Comparison of ENCODE assay signal across 20 cellular contexts in genomic region chr20:24653306-24653705, GRCh38.
DNase-seq lines count a peak whose midpoint lies in the region; ATAC-seq, FAIRE-seq and TF ChIP-seq lines count a peak whose summit lies in the region.
"Had no signal": no experiment of that assay in that cellular context is flagged by ENCODE, and none has a peak within 500 bp of the region (broad histone marks: within the 10 kb centered on the region; RNA-seq: fewer than 3 reads in every experiment).

No MANE protein-coding gene starts in this region.

- no peaks in the 10 kb centered on the region for H3K36me3 ChIP-seq in SK-N-SH (replicated peaks in 1 of 2; ENCODE audit: control insufficient read depth in 1 of 2, insufficient read depth in 2 of 2, low read length in 1 of 2)
- no peaks in the 10 kb centered on the region for H3K36me3 ChIP-seq in PC-9 (ENCODE audit: low read depth)
- H3K36me3 ChIP-seq in small intestine (ENCODE audit: control insufficient read depth in 2 of 2, insufficient read depth in 2 of 2, low read length in 2 of 2) = no peaks in the 10 kb centered on the region
- H3K36me3 ChIP-seq: esophagus squamous epithelium, tibial artery had no signal

- no peaks in the 10 kb centered on the region for H3K9me3 Mint-ChIP-seq in activated naive CD4-positive, alpha-beta T cell treated with anti-CD3 and anti-CD28 coated beads, Interleukin-2, amount 10 ng/mL, durations not matched to agents 7 days and 5 days
- H3K9me3 Mint-ChIP-seq: activated T-helper 1 cell treated with anti-CD3 and anti-CD28 coated beads, Interleukin-12 subunit alpha, Interleukin-12 subunit beta, Interleukin-2, Interleukin-4 antibody, amounts not matched to agents 30 ng/mL and 10 ng/mL and 1 ng/mL, durations not matched to agents 14 hours and 24 hours and 36 hours; immature natural killer cell; nephron progenitor cell; T-helper 1 cell treated with Interleukin-12 subunit alpha and Interleukin-12 subunit beta and Interleukin-4 antibody, amounts not matched to agents 30 μg/mL and 1 μg/mL, for 36 hours had no signal

- no peak for ATAC-seq in SK-N-SH treated with all-trans-retinoic acid at 6 μM for 48 hours
- ATAC-seq: WTC11 had no signal

- peaks cover 4% of the 10 kb centered on the region for H3K27me3 Mint-ChIP-seq in activated naive CD4-positive, alpha-beta T cell treated with anti-CD3 and anti-CD28 coated beads, Interleukin-2, amount 10 ng/mL, durations not matched to agents 7 days and 5 days

- H3K27ac Mint-ChIP-seq in activated naive CD4-positive, alpha-beta T cell treated with anti-CD3 and anti-CD28 coated beads, Interleukin-2, amount 10 ng/mL, durations not matched to agents 7 days and 5 days = no peak overlapping the region
- H3K27ac Mint-ChIP-seq: activated T-helper 1 cell treated with anti-CD3 and anti-CD28 coated beads, Interleukin-12 subunit alpha, Interleukin-12 subunit beta, Interleukin-2, Interleukin-4 antibody, amounts not matched to agents 30 ng/mL and 10 ng/mL and 1 ng/mL, durations not matched to agents 14 hours and 24 hours and 36 hours; immature natural killer cell; nephron progenitor cell; T-helper 1 cell treated with Interleukin-12 subunit alpha and Interleukin-12 subunit beta and Interleukin-4 antibody, amounts not matched to agents 30 μg/mL and 1 μg/mL, for 36 hours; WTC11 had no signal

- H3K27me3 ChIP-seq in SK-N-SH (ENCODE audit: insufficient read depth) = no peaks in the 10 kb centered on the region
- H3K27me3 ChIP-seq in PC-9 (ENCODE audit: insufficient read depth, low read depth) = no peaks in the 10 kb centered on the region
- H3K27me3 ChIP-seq in small intestine (ENCODE audit: control insufficient read depth in 2 of 2, insufficient read depth in 2 of 2, low read length in 2 of 2) = no peaks in the 10 kb centered on the region
- H3K27me3 ChIP-seq: tibial artery had no signal

- H3K9me2 ChIP-seq in SK-N-SH (no peaks in the 10 kb centered on the region), PC-9 (ENCODE audit: insufficient read depth) (no peaks in the 10 kb centered on the region)

- intact Hi-C loops in PC-9 (cut with micrococcal nuclease; ENCODE audit: unreplicated experiment) = loop anchor here (10.0 kb wide), 1 partner anchor 559 kb away; no protein-coding TSS in a partner anchor

- DNase-seq in SK-N-SH = no peak
- DNase-seq in PC-9 = peak in 1 of 2 experiments; percentile 57
- DNase-seq in glomerular visceral epithelial cell (ENCODE audit: extremely low spot score) = peak; percentile 64
- DNase-seq in small intestine = peak; percentile 11
- no peak for DNase-seq in NCI-H2107 (lab: John Stamatoyannopoulos, UW)
- DNase-seq in activated CD4-positive, CD25-positive, alpha-beta regulatory T cell (lab: John Stamatoyannopoulos, UW) = no peak
- DNase-seq in activated naive CD4-positive, alpha-beta T cell treated with anti-CD3 and anti-CD28 coated beads, Interleukin-2, amount 10 ng/mL, durations not matched to agents 7 days and 5 days = no peak
- DNase-seq: 8988T; effector CD8-positive, alpha-beta T cell; esophagus squamous epithelium; immature natural killer cell; NCI-H1930; nephron progenitor cell; Right ventricle myocardium superior; stimulated activated naive CD4-positive, alpha-beta T cell had no signal

- TF ChIP-seq RAD21 in SK-N-SH (IDR thresholded peaks at IDR 0.05; ENCODE audit: low read length) = no peak

- no peak overlapping the region for H3K9ac ChIP-seq in SK-N-SH

- H3K4me3 ChIP-seq in SK-N-SH (ENCODE audit: low read depth in 2 of 2, low read length in 1 of 2) = no peak overlapping the region
- no peak overlapping the region for H3K4me3 ChIP-seq in PC-9
- no peak overlapping the region for H3K4me3 ChIP-seq in small intestine (ENCODE audit: low read depth in 1 of 2, low read length in 2 of 2)
- H3K4me3 ChIP-seq: esophagus squamous epithelium, tibial artery had no signal

- FAIRE-seq in small intestine (lab: Jason Lieb, UNC) = no peak

- no peak for TF ChIP-seq EP300 in SK-N-SH (IDR thresholded peaks at IDR 0.05; ENCODE audit: borderline replicate concordance in 1 of 2, low read depth in 1 of 2, low read length in 1 of 2)

- TF ChIP-seq CTCF in SK-N-SH (IDR thresholded peaks at IDR 0.05) = no peak
- TF ChIP-seq CTCF in PC-9 (conservative IDR thresholded peaks at IDR 0.05) = no peak

- BruUV-seq in PC-9 (replicated peaks; lab: Mats Ljungman, UMichigan) = no TSS peak

- no peaks in the 10 kb centered on the region for H3K79me2 ChIP-seq in SK-N-SH (ENCODE audit: insufficient read depth)
- H3K79me2 ChIP-seq in PC-9 (ENCODE audit: low read depth) = no peaks in the 10 kb centered on the region

- H3K27ac ChIP-seq in SK-N-SH (ENCODE audit: low read depth in 2 of 2, low read length in 1 of 2) = no peak overlapping the region
- no peak overlapping the region for H3K27ac ChIP-seq in PC-9
- H3K27ac ChIP-seq in small intestine (ENCODE audit: low read depth in 1 of 2, low read length in 1 of 2) = no peak overlapping the region
- H3K27ac ChIP-seq: esophagus squamous epithelium, tibial artery had no signal

- no peak overlapping the region for H3K4me3 Mint-ChIP-seq in activated naive CD4-positive, alpha-beta T cell treated with anti-CD3 and anti-CD28 coated beads, Interleukin-2, amount 10 ng/mL, durations not matched to agents 7 days and 5 days
- H3K4me3 Mint-ChIP-seq: activated T-helper 1 cell treated with anti-CD3 and anti-CD28 coated beads, Interleukin-12 subunit alpha, Interleukin-12 subunit beta, Interleukin-2, Interleukin-4 antibody, amounts not matched to agents 30 ng/mL and 10 ng/mL and 1 ng/mL, durations not matched to agents 14 hours and 24 hours and 36 hours; immature natural killer cell; nephron progenitor cell; T-helper 1 cell treated with Interleukin-12 subunit alpha and Interleukin-12 subunit beta and Interleukin-4 antibody, amounts not matched to agents 30 μg/mL and 1 μg/mL, for 36 hours; WTC11 had no signal

- no peaks in the 10 kb centered on the region for H3K36me3 Mint-ChIP-seq in activated naive CD4-positive, alpha-beta T cell treated with anti-CD3 and anti-CD28 coated beads, Interleukin-2, amount 10 ng/mL, durations not matched to agents 7 days and 5 days
- H3K36me3 Mint-ChIP-seq: immature natural killer cell, WTC11 had no signal

- no peaks in the 10 kb centered on the region for H3K4me1 Mint-ChIP-seq in activated naive CD4-positive, alpha-beta T cell treated with anti-CD3 and anti-CD28 coated beads, Interleukin-2, amount 10 ng/mL, durations not matched to agents 7 days and 5 days
- H3K4me1 Mint-ChIP-seq: immature natural killer cell had no signal

- H3F3A ChIP-seq in SK-N-SH (replicated peaks; ENCODE audit: insufficient read depth) (no peaks in the 10 kb centered on the region), PC-9 (ENCODE audit: insufficient read depth, low read depth) (peaks cover 24% of the 10 kb centered on the region; the same call in 1 of the 2 replicates)

- POLR2A ChIA-PET in SK-N-SH (lab: Yijun Ruan, JAX) = no interaction called here
- POLR2A ChIA-PET in PC-9 (lab: Charles Lee; ENCODE audit: unreplicated experiment) = no interaction called here

- CTCF ChIA-PET in SK-N-SH (lab: Yijun Ruan, JAX) (no interaction called here), PC-9 (lab: Charles Lee) (no interaction called here)
- CTCF ChIA-PET in activated naive CD4-positive, alpha-beta T cell treated with anti-CD3 and anti-CD28 coated beads, Interleukin-2, amount 10 ng/mL, durations not matched to agents 7 days and 5 days (lab: Charles Lee) = no interaction called here

- no peaks in the 10 kb centered on the region for H3K9me3 ChIP-seq in SK-N-SH
- no peaks in the 10 kb centered on the region for H3K9me3 ChIP-seq in PC-9 (ENCODE audit: insufficient read depth, low read depth)
- no peaks in the 10 kb centered on the region for H3K9me3 ChIP-seq in small intestine (ENCODE audit: control insufficient read depth, low read depth)
- H3K9me3 ChIP-seq: esophagus squamous epithelium, tibial artery had no signal

- peak overlapping the region; percentile 61; the same call in 1 of the 2 replicates for H2AFZ ChIP-seq in SK-N-SH (ENCODE audit: low read depth)
- no peak overlapping the region for H2AFZ ChIP-seq in PC-9

- H4K20me1 ChIP-seq in SK-N-SH (ENCODE audit: insufficient read depth) = no peaks in the 10 kb centered on the region
- H4K20me1 ChIP-seq in PC-9 (ENCODE audit: insufficient read depth) = no peaks in the 10 kb centered on the region

- H3K4me2 ChIP-seq in SK-N-SH (no peak overlapping the region), PC-9 (0 out of 2 replicates have a peak overlapping the region, but pooled peaks have one; percentile 11)

- H3K4me1 ChIP-seq in SK-N-SH (ENCODE audit: control insufficient read depth in 1 of 2, insufficient read depth in 2 of 2, low read depth in 1 of 2, low read length in 1 of 2) (peaks cover 0 to 31% of the 10 kb centered on the region in 2 experiments; a peak in 1 of 4 replicates), PC-9 (replicated peaks; ENCODE audit: insufficient read depth) (peaks cover 47% of the 10 kb centered on the region), small intestine (ENCODE audit: control insufficient read depth in 2 of 2, insufficient read depth in 1 of 2, low read depth in 1 of 2, low read length in 1 of 2) (no peaks in the 10 kb centered on the region)
- H3K4me1 ChIP-seq: esophagus squamous epithelium had no signal

- 37% methylated on average over 5 of the region's 5 CpGs for WGBS in SK-N-SH (ENCODE audit: low lambda C conversion rate)
- 35 to 71% (median 46%) methylated on average over 5 of the region's 5 CpGs for WGBS in small intestine, 3 donors

TF ChIP-seq in SK-N-SH, 30 proteins besides CTCF, POLR2A, EP300 and RAD21 (continues in another document):
- TF ChIP-seq USF1 (IDR thresholded peaks at IDR 0.05; ENCODE audit: borderline replicate concordance, low read depth) (no peak), SIN3A (IDR thresholded peaks at IDR 0.05; ENCODE audit: borderline replicate concordance, low read depth, low read length) (no peak), MXI1 (IDR thresholded peaks at IDR 0.05; ENCODE audit: low read depth, low read length) (no peak)

TF ChIP-seq in SK-N-SH treated with all-trans-retinoic acid at 6 μM for 48 hours, 23 proteins besides CTCF, POLR2A, EP300 and RAD21 (continues in another document):
- TF ChIP-seq CSDC2 (CRISPR knock-in tag; IDR thresholded peaks at IDR 0.05) = no peak
- TF ChIP-seq CSRNP3 (CRISPR knock-in tag; IDR thresholded peaks at IDR 0.05) = no peak

Comparison
In these comparisons a context has a peak if more than half of its experiments do, and no peak if none do; other contexts are left out.
1. DNase-seq: peak in glomerular visceral epithelial cell (single experiment) and small intestine (single experiment); none in SK-N-SH (single experiment), NCI-H2107 (single experiment), activated CD4-positive, CD25-positive, alpha-beta regulatory T cell (0 of 4) and activated naive CD4-positive, alpha-beta T cell treated with anti-CD3 and anti-CD28 coated beads, Interleukin-2, amount 10 ng/mL, durations not matched to agents 7 days and 5 days (single experiment).